Comparison of ENCODE assay signal across 11 cellular contexts in the genomic region with DNA sequence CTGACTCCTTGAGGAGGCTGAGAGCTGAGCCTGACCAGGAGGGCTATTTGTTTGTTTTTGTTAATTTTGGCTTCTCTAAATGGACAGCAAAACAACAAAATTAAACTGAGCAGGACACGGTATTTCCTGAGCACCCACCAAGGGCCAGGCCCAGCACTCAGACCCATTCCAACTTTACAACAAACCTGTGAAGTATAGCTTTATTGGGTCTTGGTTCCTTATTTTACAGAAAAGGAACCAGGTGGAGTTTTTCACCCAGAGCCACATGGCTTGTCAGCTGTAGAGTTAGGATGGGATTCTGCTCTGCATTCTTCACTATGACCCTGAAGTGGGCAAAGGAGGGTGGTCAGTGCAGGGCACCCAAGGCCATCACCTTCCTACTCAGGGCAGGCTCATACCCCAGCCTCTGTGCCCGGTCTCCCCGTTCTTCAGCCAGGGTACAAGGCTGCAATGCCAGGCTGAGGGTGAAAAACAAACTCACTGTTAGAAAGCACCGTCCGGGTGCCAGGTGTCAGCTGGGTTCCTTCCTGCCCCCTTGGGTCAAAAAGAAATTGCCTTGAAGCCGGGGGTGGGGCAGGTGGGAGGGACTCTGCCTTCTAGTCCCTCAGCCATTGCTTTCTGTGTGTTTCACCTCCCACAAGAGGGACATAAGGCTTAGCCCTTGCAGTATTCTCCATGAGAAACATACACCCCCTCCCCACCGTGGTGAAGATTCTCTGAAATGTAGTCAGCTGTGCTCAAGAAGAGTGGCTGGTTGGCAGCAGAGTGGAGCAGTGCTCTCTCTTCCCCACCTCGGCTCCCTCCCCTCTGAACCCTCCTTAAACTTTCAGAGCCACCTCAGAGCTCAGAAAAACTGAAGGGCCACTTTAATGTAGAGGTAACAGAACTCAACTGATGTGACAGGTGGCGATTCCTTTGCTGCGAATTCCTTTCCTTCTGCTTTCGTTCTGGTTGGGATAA. TPM values are rescaled to one million over a fixed set of nuclear protein-coding genes. Genes with fewer than 3 reads are reported as not detected.
DNase-seq lines count a peak whose midpoint lies in the region; ATAC-seq and TF ChIP-seq lines count a peak whose summit lies in the region.
"Had no signal": no experiment of that assay in that cellular context is flagged by ENCODE, and none has a peak within 500 bp of the region (broad histone marks: within the 10 kb centered on the region; RNA-seq: fewer than 3 reads in every experiment).

No MANE protein-coding gene starts in this region.

- peaks cover 71% of the 10 kb centered on the region for H3K36me3 Mint-ChIP-seq in activated CD4-positive, alpha-beta T cell treated with anti-CD3 and anti-CD28 coated beads, Interleukin-2, amount 10 ng/mL, durations not matched to agents 24 days and 14 days (ENCODE audit: low read depth)

- peaks cover 35% of the 10 kb centered on the region for H3K4me1 ChIP-seq in OCI-LY3 (ENCODE audit: low read length)
- H3K4me1 ChIP-seq in duodenal mucosa (ENCODE audit: control insufficient read depth in 1 of 2, insufficient read depth in 2 of 2, low read length in 2 of 2): peaks cover 51 to 59% of the 10 kb centered on the region in 2 donors

- H3K9ac ChIP-seq in OCI-LY3 (ENCODE audit: low read length) (peak overlapping the region; percentile 96), duodenal mucosa (ENCODE audit: low read depth in 1 of 2, low read length in 2 of 2) (peak overlapping the region; percentile 15 to 21)

- peaks cover 3% of the 10 kb centered on the region for H3K9me3 Mint-ChIP-seq in activated CD4-positive, alpha-beta T cell treated with anti-CD3 and anti-CD28 coated beads, Interleukin-2, amount 10 ng/mL, durations not matched to agents 24 days and 14 days
- H3K9me3 Mint-ChIP-seq in stimulated activated naive CD8-positive, alpha-beta T cell treated with anti-CD3 and anti-CD28 coated beads, Interleukin-15, amount 100 ng/mL, for 72 hours: peaks cover 4% of the 10 kb centered on the region in 2 donors

- no peak overlapping the region for H2AFZ ChIP-seq in OCI-LY3 (ENCODE audit: low read depth, low read length)

- H3K79me2 ChIP-seq in OCI-LY3 (ENCODE audit: low read length): peaks cover 69% of the 10 kb centered on the region

- no peak for TF ChIP-seq CTCF in OCI-LY3 (IDR thresholded peaks at IDR 0.05; ENCODE audit: low read depth, low read length)

- H3K27ac Mint-ChIP-seq in activated CD4-positive, alpha-beta T cell treated with anti-CD3 and anti-CD28 coated beads, Interleukin-2, amount 10 ng/mL, durations not matched to agents 24 days and 14 days: peak overlapping the region; percentile 92
- H3K27ac Mint-ChIP-seq in stimulated activated naive CD8-positive, alpha-beta T cell treated with anti-CD3 and anti-CD28 coated beads, Interleukin-15, amount 100 ng/mL, for 72 hours: peak overlapping the region; percentile 90 to 94

- H3K36me3 ChIP-seq in OCI-LY3 (replicated peaks; ENCODE audit: low read depth, low read length) (peaks cover 34% of the 10 kb centered on the region), duodenal mucosa (ENCODE audit: control insufficient read depth in 1 of 2, insufficient read depth in 2 of 2, low read length in 2 of 2) (no peaks in the 10 kb centered on the region)

- no peaks in the 10 kb centered on the region for H3K27me3 Mint-ChIP-seq in activated CD4-positive, alpha-beta T cell treated with anti-CD3 and anti-CD28 coated beads, Interleukin-2, amount 10 ng/mL, durations not matched to agents 24 days and 14 days
- H3K27me3 Mint-ChIP-seq in stimulated activated naive CD8-positive, alpha-beta T cell treated with anti-CD3 and anti-CD28 coated beads, Interleukin-15, amount 100 ng/mL, for 72 hours: no peaks in the 10 kb centered on the region

- no peak for TF ChIP-seq POLR2A in erythroblast (IDR thresholded peaks at IDR 0.05; ENCODE audit: low read length)

- peaks cover 51% of the 10 kb centered on the region for H4K20me1 ChIP-seq in OCI-LY3 (ENCODE audit: insufficient read depth, low read length)

- no peak for ATAC-seq in stimulated activated naive CD8-positive, alpha-beta T cell treated with anti-CD3 and anti-CD28 coated beads, Interleukin-15, amount 100 ng/mL, for 72 hours
- ATAC-seq in HG03280 (IDR thresholded peaks at IDR 0.05; ENCODE audit: unreplicated experiment) (no peak), HG03196 (IDR thresholded peaks at IDR 0.05; ENCODE audit: unreplicated experiment) (no peak)

- intact Hi-C loops in activated CD4-positive, alpha-beta T cell treated with anti-CD3 and anti-CD28 coated beads, Interleukin-2, amount 10 ng/mL, durations not matched to agents 24 days and 14 days (cut with micrococcal nuclease): loop anchor here (2.0 to 10.0 kb wide), 2 partner anchors 19 to 921 kb away; partner anchors contain the start of gene ZC3H8

- DNase-seq in activated CD4-positive, alpha-beta T cell treated with anti-CD3 and anti-CD28 coated beads, Interleukin-2, amount 10 ng/mL, durations not matched to agents 24 days and 14 days: peak; percentile 76
- DNase-seq in activated CD4-positive, alpha-beta T cell treated with anti-CD3 and anti-CD28 coated beads, Interleukin-2, amount 50 U/mL, for 4 hours: no peak
- no peak for DNase-seq in stimulated activated naive CD8-positive, alpha-beta T cell treated with anti-CD3 and anti-CD28 coated beads, Interleukin-15, amount 100 ng/mL, for 72 hours
- DNase-seq in erythroblast (lab: John Stamatoyannopoulos, UW): no peak
- DNase-seq: ACHN, IMR-90, NCI-H748 treated with DMSO at 0.1 percent for 48 hours had no signal

- peak overlapping the region; percentile 100 for H3K4me2 ChIP-seq in OCI-LY3 (ENCODE audit: low read length)

- peak overlapping the region; percentile 71 for H3K27ac ChIP-seq in OCI-LY3 (ENCODE audit: low read length)
- no peak overlapping the region for H3K27ac ChIP-seq in duodenal mucosa (ENCODE audit: low read depth, low read length)

- H3K4me1 Mint-ChIP-seq in activated CD4-positive, alpha-beta T cell treated with anti-CD3 and anti-CD28 coated beads, Interleukin-2, amount 10 ng/mL, durations not matched to agents 24 days and 14 days: peaks cover 78% of the 10 kb centered on the region
- H3K4me1 Mint-ChIP-seq in stimulated activated naive CD8-positive, alpha-beta T cell treated with anti-CD3 and anti-CD28 coated beads, Interleukin-15, amount 100 ng/mL, for 72 hours: peaks cover 80% of the 10 kb centered on the region

- H3K27me3 ChIP-seq in OCI-LY3 (ENCODE audit: low read depth, low read length) (no peaks in the 10 kb centered on the region), duodenal mucosa (ENCODE audit: control insufficient read depth in 1 of 2, insufficient read depth in 2 of 2, low read length in 2 of 2) (no peaks in the 10 kb centered on the region)

- H3K4me3 ChIP-seq in OCI-LY3 (ENCODE audit: low read length): peak overlapping the region; percentile 97
- H3K4me3 ChIP-seq in duodenal mucosa (ENCODE audit: low read depth in 1 of 2, low read length in 2 of 2): peak overlapping the region; percentile 69 to 72

- H3K4me3 Mint-ChIP-seq in activated CD4-positive, alpha-beta T cell treated with anti-CD3 and anti-CD28 coated beads, Interleukin-2, amount 10 ng/mL, durations not matched to agents 24 days and 14 days: peak overlapping the region; percentile 88
- H3K4me3 Mint-ChIP-seq in stimulated activated naive CD8-positive, alpha-beta T cell treated with anti-CD3 and anti-CD28 coated beads, Interleukin-15, amount 100 ng/mL, for 72 hours: peak overlapping the region; percentile 79 to 94

- H3K9me3 ChIP-seq in OCI-LY3 (ENCODE audit: insufficient read depth, low read length): no peaks in the 10 kb centered on the region
- no peaks in the 10 kb centered on the region for H3K9me3 ChIP-seq in duodenal mucosa (ENCODE audit: control insufficient read depth in 1 of 2, low read length in 2 of 2)

RNA-seq across cellular contexts. Expression of gene PSD4, which starts 2.2 kb away (rescaled TPM):
- 268 and 278 TPM in 2 replicates for total RNA-seq in activated CD4-positive, alpha-beta T cell treated with anti-CD3 and anti-CD28 coated beads, Interleukin-2, amount 10 ng/mL, durations not matched to agents 24 days and 14 days

RNA-seq across cellular contexts. Expression of gene IL1RN, which starts 48.6 kb away (rescaled TPM):
- 3.0 and 3.3 TPM in 2 replicates for total RNA-seq in activated CD4-positive, alpha-beta T cell treated with anti-CD3 and anti-CD28 coated beads, Interleukin-2, amount 10 ng/mL, durations not matched to agents 24 days and 14 days
- total RNA-seq: IMR-90 had no signal
